Comparison of ENCODE assay signal across 8 cellular contexts in the genomic region with DNA sequence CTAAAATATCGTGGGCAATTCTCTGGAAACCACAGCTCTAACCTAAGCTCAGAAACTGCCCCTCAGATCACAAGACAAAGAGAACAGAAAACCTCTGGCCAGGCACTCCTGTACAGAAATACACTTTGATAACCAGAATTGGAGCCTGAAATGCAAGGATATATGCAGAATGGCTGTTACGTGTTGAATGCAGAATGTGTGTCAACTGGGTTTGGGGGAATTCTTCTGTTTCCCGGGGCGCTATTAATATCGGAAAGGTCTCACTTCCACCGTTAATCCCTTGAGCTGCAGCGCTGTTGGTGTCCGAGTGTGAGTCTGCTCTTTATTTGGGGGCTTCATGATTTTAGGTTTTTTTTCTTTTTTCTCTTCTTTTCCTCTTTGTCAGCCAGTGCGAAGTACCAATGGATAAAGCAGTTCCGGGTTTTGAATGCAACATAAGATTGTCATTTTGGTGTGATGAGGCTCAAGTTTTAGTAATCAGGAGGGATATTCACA. TPM values are rescaled to one million over a fixed set of nuclear protein-coding genes. Genes with fewer than 3 reads are reported as not detected.
DNase-seq lines count a peak whose midpoint lies in the region; ATAC-seq and TF ChIP-seq lines count a peak whose summit lies in the region.

No MANE protein-coding gene starts in this region.

- peak overlapping the region; percentile 91 for H2AFZ ChIP-seq in neural progenitor cell (replicated peaks)

- H3K36me3 Mint-ChIP-seq in endothelial cell (ENCODE audit: low read depth, unreplicated experiment) (peaks cover 12% of the 10 kb centered on the region), neural progenitor cell (peaks cover 4% of the 10 kb centered on the region)

- H3K4me2 ChIP-seq in neural progenitor cell = peak overlapping the region; percentile 89

- no peak overlapping the region for H3K27ac ChIP-seq in neural progenitor cell

- peaks cover 38% of the 10 kb centered on the region for H4K20me1 ChIP-seq in neural progenitor cell (ENCODE audit: low read depth)

- H3K27me3 ChIP-seq in H7 (ENCODE audit: control insufficient read depth, insufficient read depth, low read length) (peaks cover 9% of the 10 kb centered on the region; the same call in 1 of the 2 replicates), neural progenitor cell (peaks cover 42% of the 10 kb centered on the region)

- H3K4me1 ChIP-seq in neural progenitor cell = peaks cover 24% of the 10 kb centered on the region

- peaks cover 22% of the 10 kb centered on the region for H3K4me1 Mint-ChIP-seq in endothelial cell (ENCODE audit: unreplicated experiment)
- peaks cover 37% of the 10 kb centered on the region for H3K4me1 Mint-ChIP-seq in neural progenitor cell

- H3K4me3 Mint-ChIP-seq in endothelial cell (ENCODE audit: unreplicated experiment) (peak overlapping the region; percentile 96), neural progenitor cell (peak overlapping the region; percentile 92)

- H3K36me3 ChIP-seq in H7 (replicated peaks; ENCODE audit: control insufficient read depth, insufficient read depth, low read length) (no peaks in the 10 kb centered on the region), neural progenitor cell (no peaks in the 10 kb centered on the region)

- no peaks in the 10 kb centered on the region for H3K9me3 ChIP-seq in neural progenitor cell (ENCODE audit: low read depth)

- H3K9me3 Mint-ChIP-seq in endothelial cell (ENCODE audit: unreplicated experiment) = no peaks in the 10 kb centered on the region
- H3K9me3 Mint-ChIP-seq in neural progenitor cell = peaks cover 10% of the 10 kb centered on the region

- no peak for TF ChIP-seq CTCF in endothelial cell (IDR thresholded peaks at IDR 0.05; ENCODE audit: unreplicated experiment)
- TF ChIP-seq CTCF in neural progenitor cell (IDR thresholded peaks at IDR 0.05) = no peak

- ATAC-seq in HG03097 (IDR thresholded peaks at IDR 0.05; ENCODE audit: low FRiP score, unreplicated experiment) = no peak

- peaks cover 55% of the 10 kb centered on the region for H3K79me2 ChIP-seq in neural progenitor cell (ENCODE audit: low read depth)

- peak overlapping the region; percentile 90 for H3K4me3 ChIP-seq in H7 (ENCODE audit: insufficient read depth, low read depth, low read length)
- peak overlapping the region; percentile 99 for H3K4me3 ChIP-seq in neural progenitor cell

- H3K27ac Mint-ChIP-seq in endothelial cell (ENCODE audit: unreplicated experiment) (peak overlapping the region; percentile 83), neural progenitor cell (peak overlapping the region; percentile 67)

- DNase-seq in NCI-H524 (lab: John Stamatoyannopoulos, UW) = peak; percentile 31 to 54
- no peak for DNase-seq in NCI-H524 treated with DMSO at 0.1 percent for 48 hours (lab: John Stamatoyannopoulos, UW)
- peak; percentile 34 for DNase-seq in H7
- DNase-seq in RPMI7951 (ENCODE audit: low read depth) = peak; percentile 9
- peak; percentile 7 for DNase-seq in endothelial cell (ENCODE audit: low spot score)
- DNase-seq in neural progenitor cell (ENCODE audit: low spot score) = peak; percentile 57
- DNase-seq in KG1 (lab: John Stamatoyannopoulos, UW) = no peak

- H3K27me3 Mint-ChIP-seq in endothelial cell (ENCODE audit: unreplicated experiment) = peaks cover 4% of the 10 kb centered on the region
- H3K27me3 Mint-ChIP-seq in neural progenitor cell (ENCODE audit: insufficient read depth, low read depth) = peaks cover 4% of the 10 kb centered on the region

- peak overlapping the region; percentile 64 for H3K9ac ChIP-seq in neural progenitor cell

- peaks cover 30% of the 10 kb centered on the region for H3F3A ChIP-seq in neural progenitor cell (ENCODE audit: low read depth)

RNA-seq across cellular contexts. Expression of a gene that starts 1.2 kb away (rescaled TPM):
- 15.0 and 19.8 TPM in 2 replicates for total RNA-seq in H7 (2014; rRNA removed; shearing (Covaris generic))
- 19.5 and 24.5 TPM in 2 replicates for total RNA-seq in RPMI7951 (2014; rRNA removed; shearing (Covaris generic))
- total RNA-seq in endothelial cell (ENCODE audit: unreplicated experiment) (37.1 TPM), neural progenitor cell (ENCODE audit: low replicate concordance) (19.7 and 24.2 TPM in 2 replicates)

Comparison
In these comparisons a context has a peak if more than half of its experiments do, and no peak if none do; other contexts are left out.
1. DNase-seq: peak in NCI-H524 (2 of 2), H7 (single experiment), RPMI7951 (single experiment), endothelial cell (single experiment) and neural progenitor cell (single experiment); none in NCI-H524 treated with DMSO at 0.1 percent for 48 hours (single experiment) and KG1 (single experiment).